15 cellular contexts compared by ENCODE assay signal in genomic region chr9:134815435-134816214, GRCh38.
A peak's percentile ranks its signal among the peaks of the same experiment; 100 is the strongest.
DNase-seq lines count a peak whose midpoint lies in the region; ATAC-seq, FAIRE-seq and TF ChIP-seq lines count a peak whose summit lies in the region.
"Had no signal": no experiment of that assay in that cellular context is flagged by ENCODE, and none has a peak within 500 bp of the region (broad histone marks: within the 10 kb centered on the region; RNA-seq: fewer than 3 reads in every experiment).

No MANE protein-coding gene starts in this region.

- no peaks in the 10 kb centered on the region for H3K9me3 Mint-ChIP-seq in HFFc6
- no peaks in the 10 kb centered on the region for H3K9me3 Mint-ChIP-seq in neural crest cell
- H3K9me3 Mint-ChIP-seq: CD4-positive, alpha-beta T cell; GM23338 had no signal

- WGBS in aorta, 2 donors: 83 to 85% methylated on average over 16 of the region's 16 CpGs

- no peak overlapping the region for H3K27ac ChIP-seq in aorta (ENCODE audit: low read depth in 1 of 2, low read length in 2 of 2)

- H3K4me1 ChIP-seq in aorta (ENCODE audit: control insufficient read depth in 1 of 2, insufficient read depth in 2 of 2, low read length in 2 of 2): no peaks in the 10 kb centered on the region
- H3K4me1 ChIP-seq: HAP-1 had no signal

- FAIRE-seq in bronchial epithelial cell (lab: Jason Lieb, UNC): peak; percentile 55
- FAIRE-seq: HepG2, HTR-8/SVneo had no signal

- no peaks in the 10 kb centered on the region for H3K9me3 ChIP-seq in aorta (ENCODE audit: control insufficient read depth, low read length)
- H3K9me3 ChIP-seq: HAP-1 had no signal

- H3K27ac Mint-ChIP-seq in HFFc6 (peak overlapping the region; percentile 49), neural crest cell (ENCODE audit: unreplicated experiment) (peak overlapping the region; percentile 57)
- H3K27ac Mint-ChIP-seq: CD4-positive, alpha-beta T cell; GM23338 had no signal

- H3K27me3 Mint-ChIP-seq in HFFc6 (ENCODE audit: insufficient read depth): peaks cover 32% of the 10 kb centered on the region
- no peaks in the 10 kb centered on the region for H3K27me3 Mint-ChIP-seq in neural crest cell (ENCODE audit: low read depth)
- H3K27me3 Mint-ChIP-seq: CD4-positive, alpha-beta T cell had no signal

- no peak overlapping the region for H3K4me3 ChIP-seq in bronchial epithelial cell (ENCODE audit: low read depth, low read length)
- no peak overlapping the region for H3K4me3 ChIP-seq in aorta (ENCODE audit: low read length in 2 of 2)
- H3K4me3 ChIP-seq: GM23338, HAP-1 had no signal

- in situ Hi-C loops in ACHN (cut with HindIII; ENCODE audit: low pct_ligation_motif_present, low pct_unique_long_range_greater_than_20kb, low sequenced_read_pairs): no loop called here

- intact Hi-C loops in aorta (cut with DNase I): no loop called here

- no peak for ATAC-seq in aorta (ENCODE audit: low FRiP score)
- ATAC-seq: GM23338, HepG2 had no signal

- H3K27me3 ChIP-seq in bronchial epithelial cell (ENCODE audit: control insufficient read depth, insufficient read depth, low read length): no peaks in the 10 kb centered on the region
- no peaks in the 10 kb centered on the region for H3K27me3 ChIP-seq in aorta (ENCODE audit: control insufficient read depth in 1 of 2, insufficient read depth in 2 of 2, low read length in 1 of 2)

- H3K4me3 Mint-ChIP-seq in HFFc6: no peak overlapping the region
- no peak overlapping the region for H3K4me3 Mint-ChIP-seq in neural crest cell
- H3K4me3 Mint-ChIP-seq: CD4-positive, alpha-beta T cell; GM23338 had no signal

- DNase-seq in HFFc6 (no peak), bronchial epithelial cell (ENCODE audit: low read depth) (no peak), neural crest cell (ENCODE audit: low read depth, low spot score) (no peak), ACHN (no peak), aorta (no peak), cerebellar cortex (ENCODE audit: low spot score) (no peak), NCI-H2196 treated with DMSO at 0.1 percent for 48 hours (lab: John Stamatoyannopoulos, UW; ENCODE audit: unreplicated experiment) (no peak)
- DNase-seq: C1 segment of cervical spinal cord; Calu3; CD4-positive, alpha-beta T cell; DMS 273 treated with DMSO at 0.1 percent for 48 hours had no signal

- H3K4me1 Mint-ChIP-seq in HFFc6 (ENCODE audit: low read depth) (peaks cover 51% of the 10 kb centered on the region), neural crest cell (peaks cover 9% of the 10 kb centered on the region)

- no peak for TF ChIP-seq CTCF in HFFc6 (IDR thresholded peaks at IDR 0.05)
- TF ChIP-seq CTCF in bronchial epithelial cell (IDR thresholded peaks at IDR 0.05; ENCODE audit: insufficient read depth, low read length, severe bottlenecking): no peak
- TF ChIP-seq CTCF in neural crest cell (conservative IDR thresholded peaks at IDR 0.05): no peak

- H3K36me3 Mint-ChIP-seq in HFFc6 (ENCODE audit: low read depth) (peaks cover 43% of the 10 kb centered on the region), neural crest cell (ENCODE audit: low read depth) (no peaks in the 10 kb centered on the region)

- no peaks in the 10 kb centered on the region for H3K36me3 ChIP-seq in bronchial epithelial cell (ENCODE audit: control insufficient read depth, insufficient read depth, low read length)
- H3K36me3 ChIP-seq in aorta (ENCODE audit: control insufficient read depth in 1 of 2, insufficient read depth in 2 of 2, low read length in 1 of 2): peaks cover 0 to 7% of the 10 kb centered on the region in 2 donors
- H3K36me3 ChIP-seq: HAP-1 had no signal
